Comparison of ENCODE assay signal across 16 cellular contexts in genomic region chr4:111707491-111707890, GRCh38.
DNase-seq lines count a peak whose midpoint lies in the region; ATAC-seq and TF ChIP-seq lines count a peak whose summit lies in the region.
"Had no signal": no experiment of that assay in that cellular context is flagged by ENCODE, and none has a peak within 500 bp of the region (broad histone marks: within the 10 kb centered on the region; RNA-seq: fewer than 3 reads in every experiment).

No MANE protein-coding gene starts in this region.

- POLR2A ChIA-PET in SK-N-SH (lab: Yijun Ruan, JAX) (no interaction called here), PC-9 (lab: Charles Lee; ENCODE audit: unreplicated experiment) (no interaction called here)

- no peak for TF ChIP-seq POLR2A in adrenal gland (IDR thresholded peaks at IDR 0.05)

- TF ChIP-seq EP300 in SK-N-SH (IDR thresholded peaks at IDR 0.05; ENCODE audit: borderline replicate concordance in 1 of 2, low read depth in 1 of 2, low read length in 1 of 2), result no peak

- no TSS peak for BruUV-seq in PC-9 (replicated peaks; lab: Mats Ljungman, UMichigan)

- no peaks in the 10 kb centered on the region for H4K20me1 ChIP-seq in SK-N-SH (ENCODE audit: insufficient read depth)
- no peaks in the 10 kb centered on the region for H4K20me1 ChIP-seq in PC-9 (ENCODE audit: insufficient read depth)
- H4K20me1 ChIP-seq: BLaER1 had no signal

- H3K27ac ChIP-seq in SK-N-SH (ENCODE audit: low read depth in 2 of 2, low read length in 1 of 2) (no peak overlapping the region), PC-9 (no peak overlapping the region), adrenal gland (no peak overlapping the region)
- H3K27ac ChIP-seq: BLaER1, KMS-11 had no signal

- H3F3A ChIP-seq in SK-N-SH (replicated peaks; ENCODE audit: insufficient read depth) (no peaks in the 10 kb centered on the region), PC-9 (ENCODE audit: insufficient read depth, low read depth) (no peaks in the 10 kb centered on the region)

- no peak for ATAC-seq in SK-N-SH treated with all-trans-retinoic acid at 6 μM for 48 hours
- peak; percentile 56 for ATAC-seq in HG03354 (IDR thresholded peaks at IDR 0.05; ENCODE audit: poor library complexity, severe bottlenecking, unreplicated experiment)

- H3K4me3 ChIP-seq in SK-N-SH (ENCODE audit: low read depth in 2 of 2, low read length in 1 of 2), result peak overlapping the region in 1 of 2 experiments; percentile 33; a peak in 1 of 4 replicates
- peak overlapping the region; percentile 53; the same call in 1 of the 2 replicates for H3K4me3 ChIP-seq in PC-9
- no peak overlapping the region for H3K4me3 ChIP-seq in adrenal gland
- H3K4me3 ChIP-seq: BLaER1 had no signal

- no peak overlapping the region for H3K9ac ChIP-seq in SK-N-SH
- H3K9ac ChIP-seq: BLaER1, KMS-11 had no signal

- CTCF ChIA-PET in SK-N-SH (lab: Yijun Ruan, JAX), result no interaction called here
- CTCF ChIA-PET in PC-9 (lab: Charles Lee), result no interaction called here

- intact Hi-C loops in PC-9 (cut with micrococcal nuclease; ENCODE audit: unreplicated experiment) (no loop called here), adrenal gland (cut with DNase I) (no loop called here)

- TF ChIP-seq CTCF in SK-N-SH (IDR thresholded peaks at IDR 0.05) (no peak), PC-9 (conservative IDR thresholded peaks at IDR 0.05) (no peak), adrenal gland (IDR thresholded peaks at IDR 0.05) (no peak)

- no peaks in the 10 kb centered on the region for H3K9me3 ChIP-seq in SK-N-SH
- H3K9me3 ChIP-seq in PC-9 (ENCODE audit: insufficient read depth, low read depth), result no peaks in the 10 kb centered on the region
- no peaks in the 10 kb centered on the region for H3K9me3 ChIP-seq in adrenal gland (replicated peaks in 1 of 3)
- H3K9me3 ChIP-seq: BLaER1 had no signal

- H3K79me2 ChIP-seq in SK-N-SH (ENCODE audit: insufficient read depth) (no peaks in the 10 kb centered on the region), PC-9 (ENCODE audit: low read depth) (no peaks in the 10 kb centered on the region)

- H2AFZ ChIP-seq in SK-N-SH (ENCODE audit: low read depth) (no peak overlapping the region), PC-9 (no peak overlapping the region; the same call in 1 of the 2 replicates)

- H3K4me1 ChIP-seq in SK-N-SH (ENCODE audit: control insufficient read depth in 1 of 2, insufficient read depth in 2 of 2, low read depth in 1 of 2, low read length in 1 of 2), result no peaks in the 10 kb centered on the region
- no peaks in the 10 kb centered on the region; the same call in 1 of the 2 replicates for H3K4me1 ChIP-seq in PC-9 (replicated peaks; ENCODE audit: insufficient read depth)
- H3K4me1 ChIP-seq in adrenal gland (replicated peaks in 1 of 2), result no peaks in the 10 kb centered on the region
- H3K4me1 ChIP-seq: BLaER1 had no signal

- H3K9me2 ChIP-seq in SK-N-SH (no peaks in the 10 kb centered on the region), PC-9 (ENCODE audit: insufficient read depth) (no peaks in the 10 kb centered on the region; the same call in 1 of the 2 replicates)

- H3K36me3 ChIP-seq in SK-N-SH (replicated peaks in 1 of 2; ENCODE audit: control insufficient read depth in 1 of 2, insufficient read depth in 2 of 2, low read length in 1 of 2) (no peaks in the 10 kb centered on the region), PC-9 (ENCODE audit: low read depth) (no peaks in the 10 kb centered on the region), adrenal gland (replicated peaks in 1 of 2) (no peaks in the 10 kb centered on the region)
- H3K36me3 ChIP-seq: BLaER1 had no signal

- TF ChIP-seq RAD21 in SK-N-SH (IDR thresholded peaks at IDR 0.05; ENCODE audit: low read length), result no peak

- H3K27me3 ChIP-seq in SK-N-SH (ENCODE audit: insufficient read depth) (no peaks in the 10 kb centered on the region), PC-9 (ENCODE audit: insufficient read depth, low read depth) (no peaks in the 10 kb centered on the region), adrenal gland (no peaks in the 10 kb centered on the region)
- H3K27me3 ChIP-seq: BLaER1 had no signal

- DNase-seq in SK-N-SH, result no peak
- peak in 1 of 2 experiments; percentile 19 for DNase-seq in PC-9
- no peak for DNase-seq in D341Med (ENCODE audit: low spot score)
- no peak for DNase-seq in adrenal gland
- DNase-seq in NCI-H1092 (lab: John Stamatoyannopoulos, UW), result no peak
- DNase-seq: 8988T; AML-193; CD8-positive, alpha-beta memory T cell; DND-41; GDM1; GOT3; H9 had no signal

- H3K4me2 ChIP-seq in SK-N-SH, result peak overlapping the region; percentile 5; the same call in 1 of the 2 replicates
- peak overlapping the region; percentile 68 for H3K4me2 ChIP-seq in PC-9
- H3K4me2 ChIP-seq: BLaER1, KMS-11 had no signal

TF ChIP-seq in SK-N-SH, 30 proteins besides CTCF, POLR2A, EP300 and RAD21:
- no peak for TF ChIP-seq MXI1 (IDR thresholded peaks at IDR 0.05; ENCODE audit: low read depth, low read length)
TF ChIP-seq in SK-N-SH: peak in this region for 0.

TF ChIP-seq in SK-N-SH treated with all-trans-retinoic acid at 6 μM for 48 hours, 23 proteins besides CTCF, POLR2A, EP300 and RAD21:
- TF ChIP-seq OSR1 (CRISPR knock-in tag; IDR thresholded peaks at IDR 0.05) (no peak), PPARA (CRISPR knock-in tag; IDR thresholded peaks at IDR 0.05; ENCODE audit: borderline replicate concordance) (no peak), ZFP30 (CRISPR knock-in tag; IDR thresholded peaks at IDR 0.05) (no peak), RARB (CRISPR knock-in tag; IDR thresholded peaks at IDR 0.05) (no peak), ZNF70 (CRISPR knock-in tag; IDR thresholded peaks at IDR 0.05) (no peak), POU6F1 (CRISPR knock-in tag; IDR thresholded peaks at IDR 0.05; ENCODE audit: borderline replicate concordance, low read depth) (no peak), SNAI2 (CRISPR knock-in tag; IDR thresholded peaks at IDR 0.05) (no peak), TCF4 (CRISPR knock-in tag; IDR thresholded peaks at IDR 0.05; ENCODE audit: borderline replicate concordance) (no peak), ISL1 (CRISPR knock-in tag; IDR thresholded peaks at IDR 0.05) (no peak), PATZ1 (CRISPR knock-in tag; IDR thresholded peaks at IDR 0.05; ENCODE audit: borderline replicate concordance) (no peak), BACH2 (CRISPR knock-in tag; IDR thresholded peaks at IDR 0.05; ENCODE audit: borderline replicate concordance) (no peak), TOX (CRISPR knock-in tag; IDR thresholded peaks at IDR 0.05; ENCODE audit: borderline replicate concordance) (no peak), ZNF8 (CRISPR knock-in tag; IDR thresholded peaks at IDR 0.05) (no peak)
